9 cellular contexts compared by ENCODE assay signal in the genomic region with DNA sequence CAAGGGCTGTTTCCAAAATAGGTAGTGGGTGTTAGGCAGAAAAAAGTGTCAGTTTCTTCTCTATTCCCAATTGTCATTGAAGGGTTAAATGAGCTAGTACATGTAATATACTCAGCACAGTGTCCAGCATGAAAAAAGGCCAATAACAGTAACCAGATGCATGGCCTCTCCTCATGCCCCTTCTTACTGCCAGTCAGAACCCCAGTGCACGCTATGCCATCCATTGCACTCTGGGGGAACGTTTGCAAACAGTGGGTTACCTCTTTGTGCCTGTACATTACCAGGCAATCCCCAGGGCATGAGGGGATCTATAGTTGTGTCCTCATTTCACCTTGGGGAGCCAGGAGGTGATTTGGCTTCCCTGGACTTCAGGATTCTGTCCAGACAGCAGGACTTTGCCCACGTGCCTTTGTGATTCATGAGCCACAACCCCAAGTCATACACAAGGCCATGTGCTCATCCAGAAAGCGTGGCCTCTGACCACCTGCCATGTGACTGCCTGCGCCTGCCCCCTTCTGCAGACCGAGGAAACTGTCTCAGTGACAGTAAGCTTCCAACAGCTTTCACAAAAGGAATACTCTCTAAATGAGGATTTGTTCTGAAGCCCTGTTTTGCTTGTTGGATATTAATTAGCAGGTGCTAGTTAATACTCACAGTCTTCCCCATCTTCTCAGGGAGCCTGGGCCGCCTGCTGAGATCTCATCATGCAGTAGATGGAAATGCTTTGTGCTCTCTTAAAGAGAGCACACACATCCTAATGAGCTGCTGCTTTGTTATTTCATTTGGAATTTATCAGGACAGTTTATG. TPM values are rescaled to one million over a fixed set of nuclear protein-coding genes. Genes with fewer than 3 reads are reported as not detected.
A peak's percentile ranks its signal among the peaks of the same experiment; 100 is the strongest.
DNase-seq lines count a peak whose midpoint lies in the region; ATAC-seq and TF ChIP-seq lines count a peak whose summit lies in the region.
"Had no signal": no experiment of that assay in that cellular context is flagged by ENCODE, and none has a peak within 500 bp of the region (broad histone marks: within the 10 kb centered on the region; RNA-seq: fewer than 3 reads in every experiment).

No MANE protein-coding gene starts in this region.

- H3K9me3 Mint-ChIP-seq in GM23338 (no peaks in the 10 kb centered on the region), glutamatergic neuron (ENCODE audit: unreplicated experiment) (no peaks in the 10 kb centered on the region)
- H3K9me3 Mint-ChIP-seq: IgD-negative memory B cell had no signal

- H3K9me2 ChIP-seq in GM23338 (ENCODE audit: insufficient read depth) (no peaks in the 10 kb centered on the region), SK-N-SH (no peaks in the 10 kb centered on the region)

- peak in 1 of 2 experiments; percentile 55; a peak in 3 of 4 replicates for TF ChIP-seq CTCF in GM23338 (conservative IDR thresholded peaks at IDR 0.05; ENCODE audit: low read depth in 2 of 2)
- TF ChIP-seq CTCF in SK-N-SH (IDR thresholded peaks at IDR 0.05): peak; percentile 16; the same call in 1 of the 2 replicates
- TF ChIP-seq CTCF in glutamatergic neuron (IDR thresholded peaks at IDR 0.05; ENCODE audit: partially characterized antibody, unreplicated experiment): no peak

- H3K36me3 Mint-ChIP-seq in GM23338 (ENCODE audit: low read depth): no peaks in the 10 kb centered on the region
- H3K36me3 Mint-ChIP-seq in glutamatergic neuron (ENCODE audit: unreplicated experiment): no peaks in the 10 kb centered on the region

- peaks cover 6% of the 10 kb centered on the region for H3K27me3 Mint-ChIP-seq in GM23338 (ENCODE audit: insufficient read depth, low read depth, poor library complexity)
- H3K27me3 Mint-ChIP-seq in glutamatergic neuron (ENCODE audit: unreplicated experiment): no peaks in the 10 kb centered on the region
- H3K27me3 Mint-ChIP-seq: IgD-negative memory B cell had no signal

- no peak overlapping the region; the same call in 1 of the 2 replicates for H3K4me2 ChIP-seq in GM23338
- H3K4me2 ChIP-seq in SK-N-SH: 0 out of 2 replicates have a peak overlapping the region, but pooled peaks have one; percentile 40

- H3K4me3 ChIP-seq in GM23338 (no peak overlapping the region), SK-N-SH (ENCODE audit: low read depth in 2 of 2, low read length in 1 of 2) (no peak overlapping the region)

- H3K4me1 ChIP-seq in GM23338 (ENCODE audit: insufficient read depth) (peaks cover 19% of the 10 kb centered on the region), SK-N-SH (ENCODE audit: control insufficient read depth in 1 of 2, insufficient read depth in 2 of 2, low read depth in 1 of 2, low read length in 1 of 2) (peaks cover 35 to 40% of the 10 kb centered on the region in 2 experiments; a peak in 3 of 4 replicates)

- H3K27ac ChIP-seq in GM23338 (ENCODE audit: low read depth): no peak overlapping the region
- H3K27ac ChIP-seq in SK-N-SH (ENCODE audit: low read depth in 2 of 2, low read length in 1 of 2): peak overlapping the region; percentile 28 to 29; a peak in 3 of 4 replicates

- H3K9ac ChIP-seq in SK-N-SH: no peak overlapping the region

- H3K27ac Mint-ChIP-seq in GM23338: no peak overlapping the region; the same call in 1 of the 2 replicates
- peak overlapping the region; percentile 64 for H3K27ac Mint-ChIP-seq in glutamatergic neuron (ENCODE audit: unreplicated experiment)

- peaks cover 27% of the 10 kb centered on the region for H3K4me1 Mint-ChIP-seq in GM23338
- peaks cover 9% of the 10 kb centered on the region for H3K4me1 Mint-ChIP-seq in glutamatergic neuron (ENCODE audit: low read depth, unreplicated experiment)

- POLR2A ChIA-PET in SK-N-SH (lab: Yijun Ruan, JAX): no interaction called here

- H3K27me3 ChIP-seq in GM23338 (ENCODE audit: insufficient read depth): no peaks in the 10 kb centered on the region
- H3K27me3 ChIP-seq in SK-N-SH (ENCODE audit: insufficient read depth): no peaks in the 10 kb centered on the region

- no peaks in the 10 kb centered on the region for H3F3A ChIP-seq in GM23338 (replicated peaks; ENCODE audit: low read depth)
- peaks cover 12% of the 10 kb centered on the region for H3F3A ChIP-seq in SK-N-SH (replicated peaks; ENCODE audit: insufficient read depth)

- no peaks in the 10 kb centered on the region for H3K9me3 ChIP-seq in SK-N-SH

- peak in 1 of 2 experiments; percentile 28; a peak in 1 of 4 replicates for TF ChIP-seq EP300 in SK-N-SH (IDR thresholded peaks at IDR 0.05; ENCODE audit: borderline replicate concordance in 1 of 2, low read depth in 1 of 2, low read length in 1 of 2)

- H3K79me2 ChIP-seq in GM23338 (replicated peaks; ENCODE audit: insufficient read depth) (no peaks in the 10 kb centered on the region), SK-N-SH (ENCODE audit: insufficient read depth) (no peaks in the 10 kb centered on the region)

- H2AFZ ChIP-seq in GM23338 (peak overlapping the region; percentile 70; the same call in 1 of the 2 replicates), SK-N-SH (ENCODE audit: low read depth) (no peak overlapping the region)

- no peak overlapping the region for H3K4me3 Mint-ChIP-seq in GM23338
- no peak overlapping the region for H3K4me3 Mint-ChIP-seq in glutamatergic neuron (ENCODE audit: unreplicated experiment)
- H3K4me3 Mint-ChIP-seq: IgD-negative memory B cell had no signal

- CTCF ChIA-PET in SK-N-SH (lab: Yijun Ruan, JAX): interaction anchor here (0.9 to 2.3 kb wide), 4 partner anchors 28 to 219 kb away, joined by 3 to 12 read pairs (median 4); no protein-coding TSS in a partner anchor

- WGBS in SK-N-SH (ENCODE audit: low lambda C conversion rate): 54% methylated on average over 6 of the region's 7 CpGs

- H3K36me3 ChIP-seq in GM23338 (ENCODE audit: insufficient read depth) (no peaks in the 10 kb centered on the region), SK-N-SH (replicated peaks in 1 of 2; ENCODE audit: control insufficient read depth in 1 of 2, insufficient read depth in 2 of 2, low read length in 1 of 2) (no peaks in the 10 kb centered on the region)

- DNase-seq in GM23338 (ENCODE audit: low spot score): peak; percentile 70
- DNase-seq in SK-N-SH: peak; percentile 41
- peak; percentile 68 for DNase-seq in glutamatergic neuron
- DNase-seq in putamen (ENCODE audit: low spot score): peak; percentile 72
- DNase-seq in NCI-H1092 (lab: John Stamatoyannopoulos, UW): no peak

- peak; percentile 39 for TF ChIP-seq RAD21 in SK-N-SH (IDR thresholded peaks at IDR 0.05; ENCODE audit: low read length)

- no peaks in the 10 kb centered on the region for H4K20me1 ChIP-seq in GM23338 (replicated peaks; ENCODE audit: insufficient read depth)
- no peaks in the 10 kb centered on the region for H4K20me1 ChIP-seq in SK-N-SH (ENCODE audit: insufficient read depth)

- ATAC-seq in GM23338 (peak; percentile 89), GM21786 (IDR thresholded peaks at IDR 0.05; ENCODE audit: unreplicated experiment) (no peak), GM19463 (IDR thresholded peaks at IDR 0.05; ENCODE audit: unreplicated experiment) (no peak), HG02588 (IDR thresholded peaks at IDR 0.05; ENCODE audit: unreplicated experiment) (no peak)

TF ChIP-seq in GM23338, 12 proteins besides CTCF, POLR2A, EP300 and RAD21 (continues in another document):
- TF ChIP-seq POLR2AphosphoS5 (IDR thresholded peaks at IDR 0.05; ENCODE audit: low read depth) (no peak), JUNB (IDR thresholded peaks at IDR 0.05; ENCODE audit: unreplicated experiment) (no peak), CREB1 (CRISPR knock-in tag; IDR thresholded peaks at IDR 0.05; ENCODE audit: low read depth) (peak; percentile 37; the same call in 1 of the 2 replicates), STAT1 (IDR thresholded peaks at IDR 0.05; ENCODE audit: unreplicated experiment) (no peak), ZNF331 (CRISPR knock-in tag; IDR thresholded peaks at IDR 0.05; ENCODE audit: low read depth) (no peak)

TF ChIP-seq in SK-N-SH, 30 proteins besides CTCF, POLR2A, EP300 and RAD21 (continues in another document):
- TF ChIP-seq, protein P1, sequence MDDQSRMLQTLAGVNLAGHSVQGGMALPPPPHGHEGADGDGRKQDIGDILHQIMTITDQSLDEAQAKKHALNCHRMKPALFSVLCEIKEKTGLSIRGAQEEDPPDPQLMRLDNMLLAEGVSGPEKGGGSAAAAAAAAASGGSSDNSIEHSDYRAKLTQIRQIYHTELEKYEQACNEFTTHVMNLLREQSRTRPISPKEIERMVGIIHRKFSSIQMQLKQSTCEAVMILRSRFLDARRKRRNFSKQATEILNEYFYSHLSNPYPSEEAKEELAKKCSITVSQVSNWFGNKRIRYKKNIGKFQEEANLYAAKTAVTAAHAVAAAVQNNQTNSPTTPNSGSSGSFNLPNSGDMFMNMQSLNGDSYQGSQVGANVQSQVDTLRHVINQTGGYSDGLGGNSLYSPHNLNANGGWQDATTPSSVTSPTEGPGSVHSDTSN (IDR thresholded peaks at IDR 0.05): peak; percentile 50
- TF ChIP-seq, protein P2, sequence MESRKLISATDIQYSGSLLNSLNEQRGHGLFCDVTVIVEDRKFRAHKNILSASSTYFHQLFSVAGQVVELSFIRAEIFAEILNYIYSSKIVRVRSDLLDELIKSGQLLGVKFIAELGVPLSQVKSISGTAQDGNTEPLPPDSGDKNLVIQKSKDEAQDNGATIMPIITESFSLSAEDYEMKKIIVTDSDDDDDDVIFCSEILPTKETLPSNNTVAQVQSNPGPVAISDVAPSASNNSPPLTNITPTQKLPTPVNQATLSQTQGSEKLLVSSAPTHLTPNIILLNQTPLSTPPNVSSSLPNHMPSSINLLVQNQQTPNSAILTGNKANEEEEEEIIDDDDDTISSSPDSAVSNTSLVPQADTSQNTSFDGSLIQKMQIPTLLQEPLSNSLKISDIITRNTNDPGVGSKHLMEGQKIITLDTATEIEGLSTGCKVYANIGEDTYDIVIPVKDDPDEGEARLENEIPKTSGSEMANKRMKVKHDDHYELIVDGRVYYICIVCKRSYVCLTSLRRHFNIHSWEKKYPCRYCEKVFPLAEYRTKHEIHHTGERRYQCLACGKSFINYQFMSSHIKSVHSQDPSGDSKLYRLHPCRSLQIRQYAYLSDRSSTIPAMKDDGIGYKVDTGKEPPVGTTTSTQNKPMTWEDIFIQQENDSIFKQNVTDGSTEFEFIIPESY (IDR thresholded peaks at IDR 0.05; ENCODE audit: borderline replicate concordance, low read depth): no peak
- peak; percentile 74; the same call in 1 of the 2 replicates for TF ChIP-seq RXRA (IDR thresholded peaks at IDR 0.05; ENCODE audit: borderline replicate concordance, low read depth)

RNA-seq across cellular contexts. Expression of a gene that starts 36.8 kb away (rescaled TPM):
- 5.2 and 7.1 TPM in 2 replicates for total RNA-seq in GM23338 (2014; rRNA removed; shearing (Covaris generic))
- polyA plus RNA-seq in GM23338 (2016; fragmentation: Nextera tagmentation; extraction: Ambion mirVana): 2.9 and 3.1 TPM in 2 replicates
- 11.0 and 12.3 TPM in 2 replicates for polyA plus RNA-seq in SK-N-SH (2012; rRNA removed)
- polyA plus RNA-seq in SK-N-SH (2012; cell fraction: cytosol; rRNA removed): 8.0 and 9.4 TPM in 2 replicates
- polyA plus RNA-seq in SK-N-SH (2012; cell fraction: nucleus; rRNA removed): 7.5 and 10.3 TPM in 2 replicates
- total RNA-seq in glutamatergic neuron (ENCODE audit: unreplicated experiment): 55.5 TPM
